Comparison of ENCODE assay signal across 10 cellular contexts in the genomic region with DNA sequence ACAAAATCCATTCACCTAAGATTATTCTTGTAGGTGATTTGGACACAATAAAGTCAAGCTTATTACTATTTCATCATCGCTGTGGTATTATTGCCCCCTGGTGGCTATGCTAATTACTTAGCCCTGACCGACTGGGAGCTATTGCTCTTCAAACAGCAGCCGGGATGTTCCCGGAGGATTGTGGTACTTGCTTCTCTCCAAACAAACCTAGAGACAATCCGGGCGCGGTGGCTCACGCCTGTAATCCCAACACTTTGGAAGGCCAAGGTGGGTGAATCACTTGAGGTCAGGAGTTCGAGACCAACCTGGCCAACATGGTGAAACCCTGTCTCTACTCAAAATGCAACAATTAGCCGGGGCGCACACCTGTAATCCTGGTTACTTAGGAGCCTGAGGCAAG. TPM values are rescaled to one million over a fixed set of nuclear protein-coding genes. Genes with fewer than 3 reads are reported as not detected.
DNase-seq lines count a peak whose midpoint lies in the region; TF ChIP-seq lines count a peak whose summit lies in the region.
"Had no signal": no experiment of that assay in that cellular context is flagged by ENCODE, and none has a peak within 500 bp of the region (broad histone marks: within the 10 kb centered on the region; RNA-seq: fewer than 3 reads in every experiment).

No MANE protein-coding gene starts in this region.

- H3K27ac Mint-ChIP-seq in brain (peak overlapping the region in 2 of 5 experiments; percentile 38 to 60), immature natural killer cell (no peak overlapping the region)
- H3K27ac Mint-ChIP-seq: T-cell had no signal

- no peaks in the 10 kb centered on the region for H3K4me1 ChIP-seq in OCI-LY1 (ENCODE audit: insufficient read depth, low read length, severe bottlenecking)

- no peaks in the 10 kb centered on the region for H3K9me2 ChIP-seq in OCI-LY1 (ENCODE audit: low read depth, low read length)

- no peaks in the 10 kb centered on the region for H3K36me3 ChIP-seq in OCI-LY1 (ENCODE audit: insufficient read depth, low read length)

- H3K4me2 ChIP-seq in OCI-LY1 (ENCODE audit: low read length), result no peak overlapping the region

- H3F3A ChIP-seq in OCI-LY1 (ENCODE audit: insufficient read depth, low read length), result no peaks in the 10 kb centered on the region

- H2AFZ ChIP-seq in OCI-LY1 (ENCODE audit: low read length), result no peak overlapping the region

- H3K4me3 ChIP-seq in OCI-LY1 (ENCODE audit: low read depth, low read length, poor library complexity, severe bottlenecking), result no peak overlapping the region
- H3K4me3 ChIP-seq: skin epidermis had no signal

- no peaks in the 10 kb centered on the region for H3K27me3 ChIP-seq in OCI-LY1 (ENCODE audit: insufficient read depth, low read length)

- H3K9me3 ChIP-seq in OCI-LY1 (ENCODE audit: low read length), result no peaks in the 10 kb centered on the region

- no peak overlapping the region for H3K27ac ChIP-seq in OCI-LY1 (ENCODE audit: low read depth, low read length, poor library complexity, severe bottlenecking)
- H3K27ac ChIP-seq in substantia nigra (ENCODE audit: low read depth, low read length, poor library complexity, severe bottlenecking), result no peak overlapping the region
- H3K27ac ChIP-seq: skin epidermis had no signal

- H3K4me1 Mint-ChIP-seq in brain (peaks cover 10% of the 10 kb centered on the region), immature natural killer cell (no peaks in the 10 kb centered on the region)
- H3K4me1 Mint-ChIP-seq: T-cell had no signal

- no peaks in the 10 kb centered on the region for H4K20me1 ChIP-seq in OCI-LY1 (ENCODE audit: insufficient read depth, low read length)

- DNase-seq in COLO668 (lab: John Stamatoyannopoulos, UW; ENCODE audit: unreplicated experiment) (peak; percentile 41), GM20000 (ENCODE audit: low spot score) (peak; percentile 50), immature natural killer cell (peak; percentile 21 to 45 (median 23)), substantia nigra (lab: John Stamatoyannopoulos, UW) (peak in 33 of 49 donors; percentile 4 to 70 (median 27)), NCI-H345 treated with DMSO at 0.1 percent for 48 hours (lab: John Stamatoyannopoulos, UW; ENCODE audit: unreplicated experiment) (no peak)
- DNase-seq in effector CD4-positive, alpha-beta T cell, result no peak

- H3K4me3 Mint-ChIP-seq in brain, result no peak overlapping the region
- no peak overlapping the region for H3K4me3 Mint-ChIP-seq in immature natural killer cell
- H3K4me3 Mint-ChIP-seq: T-cell had no signal

- TF ChIP-seq CTCF in GM20000 (IDR thresholded peaks at IDR 0.05; ENCODE audit: extremely low read depth, missing control alignments), result peak; percentile 23
- TF ChIP-seq CTCF in OCI-LY1 (IDR thresholded peaks at IDR 0.05; ENCODE audit: low read length), result peak; percentile 60
- peak; percentile 79 for TF ChIP-seq CTCF in brain (conservative IDR thresholded peaks at IDR 0.05)

- no peak overlapping the region for H3K9ac ChIP-seq in OCI-LY1 (ENCODE audit: low read length)

- H3K36me3 Mint-ChIP-seq in brain (no peaks in the 10 kb centered on the region), immature natural killer cell (no peaks in the 10 kb centered on the region)
- H3K36me3 Mint-ChIP-seq: T-cell had no signal

- H3K79me2 ChIP-seq in OCI-LY1 (ENCODE audit: insufficient read depth, low read length), result no peaks in the 10 kb centered on the region

- H3K27me3 Mint-ChIP-seq in brain (peaks cover 6% of the 10 kb centered on the region), immature natural killer cell (ENCODE audit: low read depth in 3 of 3) (peaks cover 0 to 10% (median 9%) of the 10 kb centered on the region in 3 donors)

- H3K9me3 Mint-ChIP-seq in brain, result peaks cover 5 to 22% (median 8%) of the 10 kb centered on the region in 5 experiments
- H3K9me3 Mint-ChIP-seq in immature natural killer cell, result peaks cover 0 to 1% (median 0%) of the 10 kb centered on the region in 6 donors

RNA-seq across cellular contexts. Expression of gene STMND1, which starts 15.4 kb away (rescaled TPM):
- 4.0 TPM for polyA plus RNA-seq in brain (ENCODE audit: insufficient read depth, low read depth, low replicate concordance)
- not detected for polyA plus RNA-seq in immature natural killer cell

Comparison
In these comparisons a context has a peak if more than half of its experiments do, and no peak if none do; other contexts are left out.
1. DNase-seq: peak in COLO668 (single experiment), GM20000 (single experiment), immature natural killer cell (3 of 3) and substantia nigra (33 of 49); none in NCI-H345 treated with DMSO at 0.1 percent for 48 hours (single experiment) and effector CD4-positive, alpha-beta T cell (single experiment).
2. CTCF ChIP-seq: peak in every context shown above with its lines; median percentile 79 in brain; 60 in OCI-LY1; 23 in GM20000.